Comparison of ENCODE assay signal across 24 cellular contexts in the genomic region with DNA sequence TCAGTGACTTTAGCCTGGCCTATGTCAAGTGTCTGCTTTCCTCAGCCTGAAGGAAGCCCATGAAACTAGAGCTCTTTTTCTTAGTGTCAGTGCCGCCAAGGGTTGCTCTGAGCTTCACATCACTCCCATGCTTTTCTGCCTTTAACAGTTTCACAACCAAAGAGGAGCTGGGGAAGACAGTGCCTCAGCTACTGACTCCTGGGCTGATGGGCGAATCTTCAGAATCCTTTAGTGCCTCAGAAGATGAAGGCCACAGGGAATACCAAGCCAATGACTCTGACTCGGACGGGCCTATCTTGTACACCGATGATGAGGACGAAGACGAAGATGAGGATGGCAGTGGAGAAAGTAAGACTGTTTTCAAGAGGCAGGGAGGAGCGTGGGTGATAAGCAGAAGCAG.
DNase-seq lines count a peak whose midpoint lies in the region; ATAC-seq and TF ChIP-seq lines count a peak whose summit lies in the region.
"Had no signal": no experiment of that assay in that cellular context is flagged by ENCODE, and none has a peak within 500 bp of the region (broad histone marks: within the 10 kb centered on the region; RNA-seq: fewer than 3 reads in every experiment).

No MANE protein-coding gene starts in this region.

- no peak overlapping the region for H3K4me3 Mint-ChIP-seq in activated naive CD4-positive, alpha-beta T cell treated with anti-CD3 and anti-CD28 coated beads, Interleukin-2, amount 50 U/mL, for 24 hours
- H3K4me3 Mint-ChIP-seq: activated B cell treated with CpG ODN at 0.5 μM for 24 hours; effector memory CD8-positive, alpha-beta T cell had no signal

- H3K4me1 Mint-ChIP-seq in activated naive CD4-positive, alpha-beta T cell treated with anti-CD3 and anti-CD28 coated beads, Interleukin-2, amount 50 U/mL, for 24 hours, result no peaks in the 10 kb centered on the region
- H3K4me1 Mint-ChIP-seq: activated B cell treated with CpG ODN at 0.5 μM for 24 hours had no signal

- H3K36me3 Mint-ChIP-seq in activated naive CD4-positive, alpha-beta T cell treated with anti-CD3 and anti-CD28 coated beads, Interleukin-2, amount 50 U/mL, for 24 hours, result peaks cover 27% of the 10 kb centered on the region

- peaks cover 3 to 25% (median 10%) of the 10 kb centered on the region in 4 donors for H3K4me1 ChIP-seq in transverse colon

- H3K4me3 ChIP-seq in fibroblast of the aortic adventitia (ENCODE audit: low read depth, low read length) (no peak overlapping the region), transverse colon (no peak overlapping the region)
- H3K4me3 ChIP-seq: ovary, skin epidermis had no signal

- TF ChIP-seq POLR2A in transverse colon (IDR thresholded peaks at IDR 0.05), result no peak

- peak overlapping the region; percentile 10 for H3K27ac Mint-ChIP-seq in activated naive CD4-positive, alpha-beta T cell treated with anti-CD3 and anti-CD28 coated beads, Interleukin-2, amount 50 U/mL, for 24 hours
- H3K27ac Mint-ChIP-seq: activated B cell treated with CpG ODN at 0.5 μM for 24 hours; activated T-helper 2 cell treated with anti-CD3 and anti-CD28 coated beads, Interferon-gamma antibody, Interleukin-2, Interleukin-4, amounts not matched to agents 10 μg/mL and 5 μg/mL and 100 μg/mL, durations not matched to agents 14 hours and 24 hours and 36 hours; effector memory CD8-positive, alpha-beta T cell had no signal

- ATAC-seq in GM19023 (IDR thresholded peaks at IDR 0.05; ENCODE audit: unreplicated experiment), result no peak
- ATAC-seq: effector memory CD8-positive, alpha-beta T cell; left colon had no signal

- TF ChIP-seq EP300 in transverse colon (IDR thresholded peaks at IDR 0.05; ENCODE audit: low read depth), result no peak

- H3K9me3 Mint-ChIP-seq in activated naive CD4-positive, alpha-beta T cell treated with anti-CD3 and anti-CD28 coated beads, Interleukin-2, amount 50 U/mL, for 24 hours, result no peaks in the 10 kb centered on the region
- H3K9me3 Mint-ChIP-seq: activated B cell treated with CpG ODN at 0.5 μM for 24 hours; activated T-helper 2 cell treated with anti-CD3 and anti-CD28 coated beads, Interferon-gamma antibody, Interleukin-2, Interleukin-4, amounts not matched to agents 10 μg/mL and 5 μg/mL and 100 μg/mL, durations not matched to agents 14 hours and 24 hours and 36 hours; effector memory CD8-positive, alpha-beta T cell had no signal

- WGBS in transverse colon (ENCODE audit: low coverage in 1 of 2), 2 donors, result 50 to 81% methylated on average over 7 to 8 of the region's 8 CpGs

- peaks cover 0 to 4% (median 0%) of the 10 kb centered on the region in 4 donors for H3K36me3 ChIP-seq in transverse colon
- H3K36me3 ChIP-seq: ovary had no signal

- in situ Hi-C loops in transverse colon (cut with MboI; ENCODE audit: low pct_ligation_motif_present in 1 of 4, low pct_unique_long_range_greater_than_20kb in 1 of 4, low sequenced_read_pairs in 3 of 4), result no loop called here

- TF ChIP-seq CTCF in fibroblast of the aortic adventitia (IDR thresholded peaks at IDR 0.05; ENCODE audit: insufficient read depth, low read length) (no peak), transverse colon (IDR thresholded peaks at IDR 0.05) (no peak)

- H3K27me3 ChIP-seq in transverse colon, result no peaks in the 10 kb centered on the region
- H3K27me3 ChIP-seq: ovary had no signal

- H3K27ac ChIP-seq in transverse colon (peak overlapping the region; percentile 42 to 56 (median 55)), substantia nigra (ENCODE audit: low read depth, low read length, poor library complexity, severe bottlenecking) (no peak overlapping the region)
- H3K27ac ChIP-seq: KMS-11 had no signal

- H3K9me3 ChIP-seq in transverse colon, result no peaks in the 10 kb centered on the region
- H3K9me3 ChIP-seq: ovary had no signal

- H3K27me3 Mint-ChIP-seq in activated naive CD4-positive, alpha-beta T cell treated with anti-CD3 and anti-CD28 coated beads, Interleukin-2, amount 50 U/mL, for 24 hours, result no peaks in the 10 kb centered on the region
- H3K27me3 Mint-ChIP-seq: activated B cell treated with CpG ODN at 0.5 μM for 24 hours; effector memory CD8-positive, alpha-beta T cell had no signal

- intact Hi-C loops in transverse colon (cut with DNase I; ENCODE audit: low total_unique reads), result no loop called here

- DNase-seq in activated naive CD4-positive, alpha-beta T cell treated with Interleukin-2 at 50 U/mL for 16 hours, result no peak
- DNase-seq in fibroblast of the aortic adventitia (ENCODE audit: low read depth) (peak; percentile 28), myocyte (ENCODE audit: low read depth) (peak; percentile 35), transverse colon (no peak), substantia nigra (lab: John Stamatoyannopoulos, UW) (no peak)
- no peak for DNase-seq in stimulated activated CD4-positive, alpha-beta T cell treated with anti-CD3 and anti-CD28 coated beads, Interleukin-4, amount 100 ng/mL, for 1 hour
- DNase-seq: 8988T; activated B cell treated with CpG ODN at 0.5 μM for 24 hours; amniotic stem cell; central memory CD4-positive, alpha-beta T cell; DMS153; effector memory CD8-positive, alpha-beta T cell; GF-D8; left colon; NCI-H1092 treated with DMSO at 0.1 percent for 48 hours; NCI-H526 treated with DMSO at 0.1 percent for 48 hours; ovary; stimulated activated CD4-positive, alpha-beta T cell treated with anti-CD3 and anti-CD28 coated beads, Interleukin-4, amount 100 ng/mL, for 4 hours; T-helper 2 cell had no signal

Comparison
In these comparisons a context has a peak if more than half of its experiments do, and no peak if none do; other contexts are left out.
1. DNase-seq: peak in fibroblast of the aortic adventitia (single experiment) and myocyte (single experiment); none in activated naive CD4-positive, alpha-beta T cell treated with Interleukin-2 at 50 U/mL for 16 hours (single experiment), transverse colon (single experiment), substantia nigra (0 of 49) and stimulated activated CD4-positive, alpha-beta T cell treated with anti-CD3 and anti-CD28 coated beads, Interleukin-4, amount 100 ng/mL, for 1 hour (single experiment).